In the genomic region with DNA sequence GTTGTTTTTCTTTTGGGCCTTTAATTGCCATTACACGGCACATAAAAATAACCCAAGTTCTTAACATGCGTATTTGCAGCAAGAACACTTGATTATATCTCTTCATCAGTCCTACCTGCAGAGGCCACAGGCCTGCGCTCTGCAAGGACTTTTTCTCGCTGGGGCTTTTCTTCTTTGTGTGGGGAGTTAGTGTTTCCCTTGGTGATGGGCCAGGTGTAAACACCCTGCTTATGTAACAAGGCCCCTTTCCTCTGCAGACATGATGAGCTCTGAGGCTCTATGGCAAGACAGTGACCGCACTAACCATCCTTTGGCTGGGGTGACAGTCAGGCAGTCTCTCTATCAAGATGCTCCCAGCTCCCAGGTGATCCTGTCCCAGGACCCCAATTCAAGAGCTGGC, we compare ENCODE assay signal across 24 cellular contexts.
"Had no signal": no experiment of that assay in that cellular context is flagged by ENCODE, and none has a peak within 500 bp of the region (broad histone marks: within the 10 kb centered on the region; RNA-seq: fewer than 3 reads in every experiment).

No MANE protein-coding gene starts in this region.

- H3K9me3 Mint-ChIP-seq: neural crest cell had no signal

- DNase-seq: cortex of kidney; effector memory CD8-positive, alpha-beta T cell; erythroblast; esophagus squamous epithelium; foreskin melanocyte; glutamatergic neuron; heart right ventricle; hippocampal formation; left ventricle myocardium superior; lower lobe of right lung; naive thymus-derived CD8-positive, alpha-beta T cell; right lobe of liver; small intestine; stimulated activated CD4-positive, alpha-beta T cell treated with anti-CD3 and anti-CD28 coated beads, Interleukin-15, amount 100 ng/mL, for 24 hours; stimulated activated CD4-positive, alpha-beta T cell treated with anti-CD3 and anti-CD28 coated beads, Interleukin-2, amount 100 ng/mL, for 48 hours; stimulated activated naive CD4-positive, alpha-beta T cell; stimulated activated naive CD8-positive, alpha-beta T cell treated with anti-CD3 and anti-CD28 coated beads, Interleukin-15, amount 100 ng/mL, for 72 hours; transverse colon; upper lobe of right lung; uterus had no signal

- H3K4me3 Mint-ChIP-seq: effector memory CD8-positive, alpha-beta T cell; naive thymus-derived CD8-positive, alpha-beta T cell; neural crest cell; stimulated activated naive CD8-positive, alpha-beta T cell treated with anti-CD3 and anti-CD28 coated beads, Interleukin-15, amount 100 ng/mL, for 72 hours had no signal

- H3K27me3 Mint-ChIP-seq: effector memory CD8-positive, alpha-beta T cell; stimulated activated naive CD8-positive, alpha-beta T cell treated with anti-CD3 and anti-CD28 coated beads, Interleukin-15, amount 100 ng/mL, for 72 hours had no signal

- H3K4me1 Mint-ChIP-seq: naive thymus-derived CD8-positive, alpha-beta T cell; neural crest cell; stimulated activated naive CD8-positive, alpha-beta T cell treated with anti-CD3 and anti-CD28 coated beads, Interleukin-15, amount 100 ng/mL, for 72 hours had no signal

- H3K27me3 ChIP-seq: esophagus squamous epithelium, heart right ventricle, neutrophil, suprapubic skin, transverse colon, upper lobe of right lung, uterus had no signal

- H3K27ac Mint-ChIP-seq: effector memory CD8-positive, alpha-beta T cell; naive thymus-derived CD8-positive, alpha-beta T cell; progenitor cell of endocrine pancreas had no signal

- H3K36me3 ChIP-seq: esophagus squamous epithelium, heart right ventricle, lower lobe of right lung, neutrophil, right lobe of liver, suprapubic skin, transverse colon, upper lobe of right lung, uterus had no signal

- ATAC-seq: effector memory CD8-positive, alpha-beta T cell; heart right ventricle; left ventricle myocardium superior; lower lobe of right lung; naive thymus-derived CD8-positive, alpha-beta T cell; right lobe of liver; stimulated activated naive CD8-positive, alpha-beta T cell treated with anti-CD3 and anti-CD28 coated beads, Interleukin-15, amount 100 ng/mL, for 72 hours; upper lobe of right lung had no signal

- H3K36me3 Mint-ChIP-seq: naive thymus-derived CD8-positive, alpha-beta T cell had no signal

- H3K4me3 ChIP-seq: esophagus squamous epithelium, heart right ventricle, lower lobe of right lung, right lobe of liver, suprapubic skin, transverse colon, upper lobe of right lung, uterus had no signal
